In the genomic region with DNA sequence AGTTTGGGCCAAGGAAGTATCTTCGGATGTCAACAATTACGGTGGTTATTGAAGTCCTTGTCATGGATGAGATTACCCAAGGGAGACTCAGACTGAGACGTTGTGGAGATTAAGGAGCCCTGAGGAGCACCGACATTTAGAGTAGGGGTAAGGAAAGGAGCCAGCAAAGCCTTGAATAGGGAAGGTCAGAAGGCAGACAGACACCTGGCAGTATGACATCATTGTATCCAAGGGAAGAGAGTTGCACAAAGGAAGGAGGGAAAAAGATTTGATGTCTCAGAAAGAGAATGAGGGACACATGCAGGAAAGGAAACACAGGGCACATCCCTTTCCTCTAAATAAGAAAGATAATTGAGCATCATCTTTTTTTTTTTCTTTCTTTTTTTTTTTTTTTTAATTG, we compare ENCODE assay signal across 14 cellular contexts. TPM values are rescaled to one million over a fixed set of nuclear protein-coding genes. Genes with fewer than 3 reads are reported as not detected.
"Had no signal": no experiment of that assay in that cellular context is flagged by ENCODE, and none has a peak within 500 bp of the region (broad histone marks: within the 10 kb centered on the region; RNA-seq: fewer than 3 reads in every experiment).

No MANE protein-coding gene starts in this region.

- H3K27me3 ChIP-seq: tibial artery had no signal

- H3K27ac Mint-ChIP-seq: activated naive CD4-positive, alpha-beta T cell treated with anti-CD3 and anti-CD28 coated beads for 36 hours; activated T-helper 2 cell treated with anti-CD3 and anti-CD28 coated beads, Interferon-gamma antibody, Interleukin-2, Interleukin-4, amounts not matched to agents 10 μg/mL and 5 μg/mL and 100 μg/mL, durations not matched to agents 14 hours and 24 hours and 36 hours; endodermal cell had no signal

- H3K36me3 ChIP-seq: tibial artery had no signal

- H3K9me3 ChIP-seq: tibial artery had no signal

- H3K9me3 Mint-ChIP-seq: activated naive CD4-positive, alpha-beta T cell treated with anti-CD3 and anti-CD28 coated beads for 36 hours; activated naive CD8-positive, alpha-beta T cell treated with anti-CD3 and anti-CD28 coated beads, Interleukin-2, amount 50 U/mL, for 24 hours; activated T-helper 2 cell treated with anti-CD3 and anti-CD28 coated beads, Interferon-gamma antibody, Interleukin-2, Interleukin-4, amounts not matched to agents 10 μg/mL and 5 μg/mL and 100 μg/mL, durations not matched to agents 14 hours and 24 hours and 36 hours; endodermal cell; neural crest cell had no signal

- H3K27ac ChIP-seq: dorsolateral prefrontal cortex, tibial artery, VCaP had no signal

- H3K4me3 ChIP-seq: dorsolateral prefrontal cortex, tibial artery had no signal

- H3K4me1 ChIP-seq: tibial artery had no signal

- ATAC-seq: sciatic nerve had no signal

- H3K4me3 Mint-ChIP-seq: activated naive CD4-positive, alpha-beta T cell treated with anti-CD3 and anti-CD28 coated beads for 36 hours; activated naive CD8-positive, alpha-beta T cell treated with anti-CD3 and anti-CD28 coated beads, Interleukin-2, amount 50 U/mL, for 24 hours; endodermal cell; neural crest cell had no signal

- DNase-seq: activated CD4-positive, alpha-beta T cell treated with anti-CD3 and anti-CD28 coated beads for 1 hour; activated CD4-positive, alpha-beta T cell treated with anti-CD3 and anti-CD28 coated beads, Interleukin-2, amount 50 U/mL, for 4 hours; activated naive CD4-positive, alpha-beta T cell treated with anti-CD3 and anti-CD28 coated beads for 36 hours; activated T-cell treated with anti-CD3 and anti-CD28 coated beads for 4 hours; aorta; dorsolateral prefrontal cortex; endodermal cell; stimulated activated CD4-positive, alpha-beta T cell treated with anti-CD3 and anti-CD28 coated beads, Interleukin-1b, Interleukin-23, amount 100 ng/mL, for 48 hours; tibial artery had no signal

RNA-seq across cellular contexts. Expression of gene LAMC2, which starts 11.7 kb away (rescaled TPM):
- total RNA-seq: activated T-helper 2 cell treated with anti-CD3 and anti-CD28 coated beads, Interferon-gamma antibody, Interleukin-2, Interleukin-4, amounts not matched to agents 10 μg/mL and 5 μg/mL and 100 μg/mL, durations not matched to agents 14 hours and 24 hours and 36 hours; neural crest cell had no signal
